Comparison of ENCODE assay signal across 15 cellular contexts in the genomic region with DNA sequence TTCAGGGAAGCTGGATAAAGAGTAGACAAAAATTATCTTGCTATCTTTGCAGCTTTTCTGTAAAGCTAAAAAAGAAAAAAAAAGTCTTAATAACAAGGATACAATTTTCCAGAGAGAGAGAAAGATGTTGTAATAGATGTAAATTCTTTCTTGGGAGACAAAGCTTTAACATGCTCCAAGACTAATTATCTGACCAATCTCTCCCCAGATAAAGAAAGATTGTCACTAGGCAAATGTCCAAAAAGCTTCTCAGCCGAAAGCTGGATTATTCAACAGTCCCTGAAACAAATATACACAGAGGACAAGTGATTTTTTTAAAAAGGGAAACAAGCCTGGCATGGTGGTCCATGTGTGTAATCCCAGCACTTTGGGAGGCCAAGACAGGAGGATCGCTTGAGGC. TPM values are rescaled to one million over a fixed set of nuclear protein-coding genes. Genes with fewer than 3 reads are reported as not detected.
DNase-seq lines count a peak whose midpoint lies in the region; ATAC-seq and TF ChIP-seq lines count a peak whose summit lies in the region.
"Had no signal": no experiment of that assay in that cellular context is flagged by ENCODE, and none has a peak within 500 bp of the region (broad histone marks: within the 10 kb centered on the region; RNA-seq: fewer than 3 reads in every experiment).

No MANE protein-coding gene starts in this region.

- H3K79me2 ChIP-seq in SU-DHL-6 (ENCODE audit: insufficient read depth, low read length) (peaks cover 11% of the 10 kb centered on the region), hepatocyte (peaks cover 17% of the 10 kb centered on the region)

- H3K4me2 ChIP-seq in SU-DHL-6 (ENCODE audit: low read depth, low read length, poor library complexity, severe bottlenecking) (peak overlapping the region; percentile 71), hepatocyte (peak overlapping the region; percentile 73)

- H3K27ac ChIP-seq in left ventricle myocardium inferior (replicated peaks) (peak overlapping the region; percentile 96), SU-DHL-6 (ENCODE audit: low read depth, low read length) (no peak overlapping the region), hepatocyte (peak overlapping the region; percentile 54), vagina (peak overlapping the region; percentile 92), gastroesophageal sphincter (peak overlapping the region in 2 of 4 donors; percentile 93)

- no peak for DNase-seq in left ventricle myocardium inferior
- DNase-seq in Right ventricle myocardium superior = no peak
- no peak for DNase-seq in hepatocyte (ENCODE audit: low spot score)
- no peak for DNase-seq in vagina (ENCODE audit: extremely low spot score in 2 of 2)
- DNase-seq in lower leg skin (ENCODE audit: low spot score in 2 of 2) = no peak
- DNase-seq: activated CD4-positive, alpha-beta T cell treated with anti-CD3 and anti-CD28 coated beads, Interleukin-2, amount 50 U/mL, for 4 hours had no signal

- H3F3A ChIP-seq in SU-DHL-6 (ENCODE audit: insufficient read depth) = no peaks in the 10 kb centered on the region

- TF ChIP-seq EP300 in gastroesophageal sphincter (IDR thresholded peaks at IDR 0.05) = no peak

- ATAC-seq in Right ventricle myocardium superior (ENCODE audit: poor library complexity) = no peak
- no peak for ATAC-seq in gastroesophageal sphincter
- ATAC-seq in HG02981 (IDR thresholded peaks at IDR 0.05; ENCODE audit: unreplicated experiment) = no peak

- TF ChIP-seq CTCF in left ventricle myocardium inferior (IDR thresholded peaks at IDR 0.05; ENCODE audit: borderline replicate concordance) = no peak
- TF ChIP-seq CTCF in SU-DHL-6 (IDR thresholded peaks at IDR 0.05; ENCODE audit: insufficient read depth, low read length, poor library complexity, severe bottlenecking) = no peak
- TF ChIP-seq CTCF in hepatocyte (IDR thresholded peaks at IDR 0.05; ENCODE audit: poor library complexity) = no peak
- no peak for TF ChIP-seq CTCF in vagina (IDR thresholded peaks at IDR 0.05)
- TF ChIP-seq CTCF in gastroesophageal sphincter (IDR thresholded peaks at IDR 0.05) = no peak
- TF ChIP-seq CTCF in lower leg skin (IDR thresholded peaks at IDR 0.05) = no peak

- H3K4me3 ChIP-seq in left ventricle myocardium inferior (no peak overlapping the region), SU-DHL-6 (ENCODE audit: insufficient read depth, low read length, poor library complexity, severe bottlenecking) (no peak overlapping the region), hepatocyte (no peak overlapping the region), vagina (no peak overlapping the region), gastroesophageal sphincter (no peak overlapping the region), lower leg skin (ENCODE audit: low read depth, poor library complexity, severe bottlenecking) (no peak overlapping the region)

- 68% methylated on average over 2 of the region's 2 CpGs for WGBS in hepatocyte (ENCODE audit: low lambda C conversion rate, missing lambda C conversion rate)
- 17 to 43% methylated on average over 1 to 2 of the region's 2 CpGs for WGBS in gastroesophageal sphincter (ENCODE audit: low coverage in 1 of 2), 2 donors
- 41 to 58% methylated on average over 2 of the region's 2 CpGs for WGBS in lower leg skin, 2 donors

- H2AFZ ChIP-seq in SU-DHL-6 (ENCODE audit: low read depth, low read length, severe bottlenecking) = no peak overlapping the region
- H2AFZ ChIP-seq in hepatocyte = peak overlapping the region; percentile 49

- H3K27me3 ChIP-seq in left ventricle myocardium inferior (ENCODE audit: low read depth) = no peaks in the 10 kb centered on the region
- no peaks in the 10 kb centered on the region for H3K27me3 ChIP-seq in SU-DHL-6 (ENCODE audit: low read length)
- H3K27me3 ChIP-seq in hepatocyte = no peaks in the 10 kb centered on the region
- no peaks in the 10 kb centered on the region for H3K27me3 ChIP-seq in vagina
- H3K27me3 ChIP-seq in gastroesophageal sphincter = no peaks in the 10 kb centered on the region
- H3K27me3 ChIP-seq: BLaER1 treated with 17β-estradiol and CSF1 and Interleukin-3, amounts not matched to agents 10 nM and 100 nM had no signal

- TF ChIP-seq POLR2A in vagina (IDR thresholded peaks at IDR 0.05) = no peak
- TF ChIP-seq POLR2A in gastroesophageal sphincter (IDR thresholded peaks at IDR 0.05) = no peak
- TF ChIP-seq POLR2A in lower leg skin (IDR thresholded peaks at IDR 0.05) = no peak

- H3K4me1 ChIP-seq in left ventricle myocardium inferior (peaks cover 31% of the 10 kb centered on the region), hepatocyte (ENCODE audit: insufficient read depth) (peaks cover 9% of the 10 kb centered on the region), vagina (peaks cover 32% of the 10 kb centered on the region), gastroesophageal sphincter (peaks cover 0 to 39% (median 15%) of the 10 kb centered on the region in 3 donors)

- H3K9ac ChIP-seq in SU-DHL-6 (ENCODE audit: low read length) = peak overlapping the region; percentile 36; the same call in 1 of the 2 replicates

- H3K36me3 ChIP-seq in left ventricle myocardium inferior (peaks cover 19% of the 10 kb centered on the region), SU-DHL-6 (ENCODE audit: low read length) (no peaks in the 10 kb centered on the region), hepatocyte (replicated peaks; ENCODE audit: insufficient read depth, low read depth) (no peaks in the 10 kb centered on the region), vagina (peaks cover 0 to 12% of the 10 kb centered on the region in 2 donors), gastroesophageal sphincter (peaks cover 0 to 18% of the 10 kb centered on the region in 2 donors)

- H3K9me3 ChIP-seq in left ventricle myocardium inferior (replicated peaks) (no peaks in the 10 kb centered on the region), SU-DHL-6 (ENCODE audit: insufficient read depth, low read length) (no peaks in the 10 kb centered on the region), hepatocyte (ENCODE audit: low read depth) (no peaks in the 10 kb centered on the region), vagina (no peaks in the 10 kb centered on the region), gastroesophageal sphincter (no peaks in the 10 kb centered on the region)
- H3K9me3 ChIP-seq: BLaER1 treated with 17β-estradiol and CSF1 and Interleukin-3, amounts not matched to agents 10 nM and 100 nM had no signal

- H3K9me2 ChIP-seq in SU-DHL-6 (replicated peaks; ENCODE audit: insufficient read depth, low read length) = no peaks in the 10 kb centered on the region
- H3K9me2 ChIP-seq in hepatocyte (replicated peaks; ENCODE audit: insufficient read depth) = no peaks in the 10 kb centered on the region

- H4K20me1 ChIP-seq in SU-DHL-6 (ENCODE audit: low read depth, low read length) (no peaks in the 10 kb centered on the region), hepatocyte (ENCODE audit: insufficient read depth, poor library complexity, severe bottlenecking) (no peaks in the 10 kb centered on the region)

- intact Hi-C loops in left ventricle myocardium inferior (cut with micrococcal nuclease) (no loop called here), Right ventricle myocardium superior (cut with DNase I) (no loop called here), vagina (cut with DNase I) (no loop called here), lower leg skin (cut with DNase I; ENCODE audit: low total_unique reads) (no loop called here)

RNA-seq across cellular contexts. Expression of a gene that starts 19.3 kb away (rescaled TPM):
- total RNA-seq in left ventricle myocardium inferior (13.1 TPM), Right ventricle myocardium superior (15.9 TPM), hepatocyte (14.5 and 17.8 TPM in 2 replicates), vagina (31.9 TPM), gastroesophageal sphincter (100 to 1,000 TPM in 1 of 4 donors, 10 to 100 TPM in 3; 41.7 to 100 (median 52.4) TPM), lower leg skin (10 to 100 TPM in 2 of 4 donors, 1 to 10 TPM in 2; 7.1 to 15.9 (median 9.9) TPM)
- polyA plus RNA-seq in hepatocyte = 15.2 and 18.5 TPM in 2 replicates

RNA-seq across cellular contexts. Expression of a gene that starts 44.5 kb away (rescaled TPM):
- not detected for total RNA-seq in left ventricle myocardium inferior
- total RNA-seq in Right ventricle myocardium superior = not detected
- total RNA-seq in hepatocyte = not detected in 2 replicates
- not detected in 2 replicates for polyA plus RNA-seq in hepatocyte
- total RNA-seq in vagina = not detected
- total RNA-seq in gastroesophageal sphincter = not detected
- total RNA-seq in lower leg skin = not detected
- total RNA-seq: dermis microvascular lymphatic vessel endothelial cell; lung microvascular endothelial cell; renal cortical epithelial cell; T-helper 1 cell treated with Interleukin-12 subunit alpha and Interleukin-12 subunit beta and Interleukin-4 antibody, amounts not matched to agents 30 ng/mL and 1 ng/mL, for 36 hours; ureter had no signal
